Comparison of ENCODE assay signal across 1 cellular context in genomic region chr1:1922782-1923680, GRCh38.
A peak's percentile ranks its signal among the peaks of the same experiment; 100 is the strongest.
TF ChIP-seq lines count a peak whose summit lies in the region.

No MANE protein-coding gene starts in this region.

TF ChIP-seq in HepG2, 621 proteins besides CTCF, POLR2A, EP300 and RAD21 (continued from another document and continues in another):
- TF ChIP-seq PCBP1 (IDR thresholded peaks at IDR 0.05; ENCODE audit: borderline replicate concordance, low read depth, low read length) (0 out of 2 replicates have a peak, but pooled peaks have one; percentile 46), HNF4G (IDR thresholded peaks at IDR 0.05; ENCODE audit: borderline replicate concordance, low read depth, low read length) (peak; percentile 71), HNF4G (CRISPR knock-in tag; IDR thresholded peaks at IDR 0.05; ENCODE audit: borderline replicate concordance, low read depth) (peak; percentile 27; the same call in 1 of the 2 replicates), MED8 (CRISPR knock-in tag; IDR thresholded peaks at IDR 0.05; ENCODE audit: insufficient replicate concordance) (no peak), ZFX (CRISPR knock-in tag; IDR thresholded peaks at IDR 0.05; ENCODE audit: low read depth) (peak; percentile 77), GATAD2A (CRISPR knock-in tag; IDR thresholded peaks at IDR 0.05) (peak; percentile 69), PHF8 (CRISPR knock-in tag; IDR thresholded peaks at IDR 0.05) (peak; percentile 58), ZNF160 (CRISPR knock-in tag; IDR thresholded peaks at IDR 0.05) (0 out of 2 replicates have a peak, but pooled peaks have one; percentile 22), NCOA2 (CRISPR knock-in tag; IDR thresholded peaks at IDR 0.05) (peak; percentile 53; the same call in 1 of the 2 replicates), NR2C2 (CRISPR knock-in tag; IDR thresholded peaks at IDR 0.05; ENCODE audit: borderline replicate concordance) (peak; percentile 68; the same call in 1 of the 2 replicates), ZNF274 (CRISPR knock-in tag; IDR thresholded peaks at IDR 0.05) (peak; percentile 50; the same call in 1 of the 2 replicates), ARID4A (CRISPR knock-in tag; IDR thresholded peaks at IDR 0.05; ENCODE audit: borderline replicate concordance) (peak; percentile 84), RCOR2 (CRISPR knock-in tag; IDR thresholded peaks at IDR 0.05) (no peak), TCF7 (IDR thresholded peaks at IDR 0.05; ENCODE audit: low read depth) (0 out of 2 replicates have a peak, but pooled peaks have one; percentile 17), AFF4 (CRISPR knock-in tag; IDR thresholded peaks at IDR 0.05) (0 out of 2 replicates have a peak, but pooled peaks have one; percentile 49), ZFP62 (CRISPR knock-in tag; IDR thresholded peaks at IDR 0.05) (no peak), HMGXB4 (CRISPR knock-in tag; IDR thresholded peaks at IDR 0.05; ENCODE audit: borderline replicate concordance in 1 of 2, low read depth in 1 of 2) (peak; percentile 30 to 35; a peak in 1 of 4 replicates), HNF1A (IDR thresholded peaks at IDR 0.05; ENCODE audit: low read depth) (no peak), HNF1A (CRISPR knock-in tag; IDR thresholded peaks at IDR 0.05; ENCODE audit: borderline replicate concordance) (0 out of 2 replicates have a peak, but pooled peaks have one; percentile 5), TAF1 (CRISPR knock-in tag; IDR thresholded peaks at IDR 0.05) (peak; percentile 69), ZNF317 (CRISPR knock-in tag; IDR thresholded peaks at IDR 0.05) (0 out of 2 replicates have a peak, but pooled peaks have one; percentile 33), KAT8 (CRISPR knock-in tag; IDR thresholded peaks at IDR 0.05) (peak; percentile 32; the same call in 1 of the 2 replicates), NFKB2 (CRISPR knock-in tag; IDR thresholded peaks at IDR 0.05; ENCODE audit: borderline replicate concordance) (peak; percentile 48; the same call in 1 of the 2 replicates), CBX1 (IDR thresholded peaks at IDR 0.05; ENCODE audit: low read depth) (no peak), SOX6 (IDR thresholded peaks at IDR 0.05) (no peak), SOX6 (CRISPR knock-in tag; IDR thresholded peaks at IDR 0.05) (peak; percentile 47; the same call in 1 of the 2 replicates), ZHX1 (CRISPR knock-in tag; IDR thresholded peaks at IDR 0.05; ENCODE audit: low read depth) (0 out of 2 replicates have a peak, but pooled peaks have one; percentile 11), ZNF597 (CRISPR knock-in tag; IDR thresholded peaks at IDR 0.05) (no peak), KDM6A (CRISPR knock-in tag; IDR thresholded peaks at IDR 0.05; ENCODE audit: low read depth) (peak; percentile 62), KDM2A (CRISPR knock-in tag; IDR thresholded peaks at IDR 0.05; ENCODE audit: borderline replicate concordance, low read depth) (peak; percentile 43; the same call in 1 of the 2 replicates), MYPOP (CRISPR knock-in tag; IDR thresholded peaks at IDR 0.05) (peak; percentile 15; the same call in 1 of the 2 replicates), HOMEZ (CRISPR knock-in tag; IDR thresholded peaks at IDR 0.05; ENCODE audit: low read depth) (peak; percentile 44; the same call in 1 of the 2 replicates), SSRP1 (CRISPR knock-in tag; IDR thresholded peaks at IDR 0.05) (peak; percentile 24; the same call in 1 of the 2 replicates), HOXA3 (CRISPR knock-in tag; IDR thresholded peaks at IDR 0.05) (peak; percentile 66), ZFP90 (CRISPR knock-in tag; IDR thresholded peaks at IDR 0.05; ENCODE audit: borderline replicate concordance) (0 out of 2 replicates have a peak, but pooled peaks have one; percentile 26), PHF20 (CRISPR knock-in tag; IDR thresholded peaks at IDR 0.05) (peak; percentile 29), ZC3H4 (CRISPR knock-in tag; IDR thresholded peaks at IDR 0.05; ENCODE audit: borderline replicate concordance) (0 out of 2 replicates have a peak, but pooled peaks have one; percentile 14), NCOR1 (IDR thresholded peaks at IDR 0.05; ENCODE audit: borderline replicate concordance, low read length) (peak; percentile 59; the same call in 1 of the 2 replicates)
